In genomic region chr18:69941183-69941582, GRCh38 we compare ENCODE assay signal across 25 cellular contexts. TPM values are rescaled to one million over a fixed set of nuclear protein-coding genes. Genes with fewer than 3 reads are reported as not detected.
"Had no signal": no experiment of that assay in that cellular context is flagged by ENCODE, and none has a peak within 500 bp of the region (broad histone marks: within the 10 kb centered on the region; RNA-seq: fewer than 3 reads in every experiment).

No MANE protein-coding gene starts in this region.

- H3K27me3 ChIP-seq: adrenal gland, esophagus muscularis mucosa, hepatocyte, pancreas, right atrium auricular region, spleen had no signal

- H3K27me3 Mint-ChIP-seq: activated naive CD4-positive, alpha-beta T cell treated with anti-CD3 and anti-CD28 coated beads, Interleukin-2, amount 10 ng/mL, durations not matched to agents 7 days and 5 days had no signal

- H2AFZ ChIP-seq: hepatocyte had no signal

- FAIRE-seq: astrocyte, endothelial cell of umbilical vein, frontal cortex, pancreas had no signal

- H3K4me1 ChIP-seq: psoas muscle, right atrium auricular region had no signal

- H3K79me2 ChIP-seq: hepatocyte had no signal

- H3K27ac Mint-ChIP-seq: activated T-cell treated with anti-CD3 and anti-CD28 coated beads, Interleukin-2, amount 50 U/mL, for 72 hours; mesothelial cell of epicardium; nephron had no signal

- H3K4me3 Mint-ChIP-seq: activated naive CD4-positive, alpha-beta T cell treated with anti-CD3 and anti-CD28 coated beads, Interleukin-2, amount 10 ng/mL, durations not matched to agents 7 days and 5 days; mesothelial cell of epicardium; nephron had no signal

- H3K27ac ChIP-seq: adrenal gland, esophagus muscularis mucosa, hepatocyte, pancreas, psoas muscle, right atrium auricular region, spleen had no signal

- H3K4me1 Mint-ChIP-seq: mesothelial cell of epicardium, nephron had no signal

- H3K4me2 ChIP-seq: hepatocyte had no signal

- H3K36me3 Mint-ChIP-seq: mesothelial cell of epicardium had no signal

- DNase-seq: activated CD4-positive, alpha-beta T cell treated with anti-CD3 and anti-CD28 coated beads for 1 hour; activated CD8-positive, alpha-beta memory T cell treated with anti-CD3 and anti-CD28 coated beads, Interleukin-2, amount 50 U/mL, for 48 hours; activated effector memory CD4-positive, alpha-beta T cell treated with Interleukin-2 at 50 U/mL for 16 hours; activated naive CD4-positive, alpha-beta T cell treated with anti-CD3 and anti-CD28 coated beads, Interleukin-2, amount 10 ng/mL, durations not matched to agents 7 days and 5 days; activated T-cell treated with anti-CD3 and anti-CD28 coated beads, Interleukin-2, amount 50 U/mL, for 72 hours; adrenal gland; central memory CD4-positive, alpha-beta T cell; effector memory CD4-positive, alpha-beta T cell; glutamatergic neuron; left ventricle myocardium superior; mammary epithelial cell; pancreas; psoas muscle; spleen; stimulated activated CD4-positive, alpha-beta T cell treated with anti-CD3 and anti-CD28 coated beads, Interleukin-4, amount 100 ng/mL, for 1 hour; stimulated activated naive CD4-positive, alpha-beta T cell; T-helper 9 cell had no signal

- H3K4me3 ChIP-seq: adrenal gland, esophagus muscularis mucosa, hepatocyte, pancreas, psoas muscle, right atrium auricular region, spleen had no signal

- H3K9me3 ChIP-seq: adrenal gland, esophagus muscularis mucosa, pancreas, psoas muscle, right atrium auricular region had no signal

- H3K36me3 ChIP-seq: adrenal gland, esophagus muscularis mucosa, pancreas, right atrium auricular region had no signal

- ATAC-seq: activated T-cell treated with anti-CD3 and anti-CD28 coated beads, Interleukin-2, amount 50 U/mL, for 72 hours; left ventricle myocardium superior; pancreas; psoas muscle had no signal

RNA-seq across cellular contexts. Expression of gene CD226, which starts 6.5 kb away (rescaled TPM):
- polyA plus RNA-seq: endothelial cell of umbilical vein, hepatocyte had no signal
